Comparison of ENCODE assay signal across 8 cellular contexts in genomic region chr7:39566056-39566921, GRCh38. TPM values are rescaled to one million over a fixed set of nuclear protein-coding genes. Genes with fewer than 3 reads are reported as not detected.
DNase-seq lines count a peak whose midpoint lies in the region; ATAC-seq and TF ChIP-seq lines count a peak whose summit lies in the region.

YAE1 (plus strand) TSS chr7:39566404; CDS start chr7:39566419, 15 bp downstream.

- no peak for TF ChIP-seq CTCF in OCI-LY7 (conservative IDR thresholded peaks at IDR 0.05; ENCODE audit: low read length)
- no peak for TF ChIP-seq CTCF in mucosa of descending colon (IDR thresholded peaks at IDR 0.05)

- intact Hi-C loops in OCI-LY7 (cut with micrococcal nuclease; ENCODE audit: unreplicated experiment) (loop anchor here (1.0 to 2.0 kb wide), 2 partner anchors 57 to 568 kb away; partner anchors contain the start of genes MPLKIP and RALA), mucosa of descending colon (cut with DNase I, micrococcal nuclease) (no loop called here)

- no TSS peak for BruUV-seq in OCI-LY7 (replicated peaks; lab: Mats Ljungman, UMichigan)

- peaks cover 14% of the 10 kb centered on the region for H3K4me1 ChIP-seq in OCI-LY7 (ENCODE audit: insufficient read depth, low read length, poor library complexity, severe bottlenecking)
- H3K4me1 ChIP-seq in mucosa of descending colon (ENCODE audit: low read depth) = peaks cover 7% of the 10 kb centered on the region

- DNase-seq in DMS 273 (lab: John Stamatoyannopoulos, UW; ENCODE audit: unreplicated experiment) = peak; percentile 95
- DNase-seq in HuH-7 (ENCODE audit: low spot score) = peak; percentile 91
- DNase-seq in OCI-LY7 (ENCODE audit: low spot score) = peak; percentile 86
- DNase-seq in activated T-cell treated with anti-CD3 and anti-CD28 coated beads for 4 hours = peak; percentile 71
- no peak for DNase-seq in epithelial cell of prostate (ENCODE audit: low read depth, low spot score)
- DNase-seq in mucosa of descending colon = peak; percentile 87 to 89 (median 89)
- DNase-seq in stimulated activated CD8-positive, alpha-beta memory T cell treated with anti-CD3 and anti-CD28 coated beads, Interleukin-4, amount 100 ng/mL, for 24 hours (ENCODE audit: low read depth) = peak; percentile 77

- peak within 1 kb of the TSS; percentile 99 for H3K4me2 ChIP-seq in OCI-LY7 (ENCODE audit: low read length)

- peaks cover 14% of the 10 kb centered on the region; the same call in 1 of the 2 replicates for H4K20me1 ChIP-seq in OCI-LY7 (ENCODE audit: insufficient read depth, low read length)

- H3K36me3 ChIP-seq in OCI-LY7 (ENCODE audit: insufficient read depth, low read length) (peaks cover 15% of the 10 kb centered on the region), mucosa of descending colon (ENCODE audit: low read depth) (no peaks in the 10 kb centered on the region)

- peak; percentile 98 for ATAC-seq in GM21526 (IDR thresholded peaks at IDR 0.05; ENCODE audit: low FRiP score, unreplicated experiment)
- ATAC-seq in mucosa of descending colon = peak; percentile 94

- peaks cover 25% of the 10 kb centered on the region for H3K79me2 ChIP-seq in OCI-LY7 (ENCODE audit: insufficient read depth, low read depth, low read length)

- POLR2A ChIA-PET in OCI-LY7 (lab: Charles Lee) = interaction anchor here (0.7 to 1.5 kb wide), 7 partner anchors 8 to 167 kb away, joined by 3 to 13 read pairs (median 4); partner anchors contain the start of gene RALA

- H3K9me3 ChIP-seq in OCI-LY7 (ENCODE audit: low read length) = no peaks in the 10 kb centered on the region
- H3K9me3 ChIP-seq in mucosa of descending colon = no peaks in the 10 kb centered on the region

- H3K27ac ChIP-seq in OCI-LY7 (ENCODE audit: low read depth, low read length, poor library complexity, severe bottlenecking) = peak within 1 kb of the TSS; percentile 38
- peak within 1 kb of the TSS; percentile 84 for H3K27ac ChIP-seq in epithelial cell of prostate

- H3K4me3 ChIP-seq in OCI-LY7 (ENCODE audit: low read depth, low read length, poor library complexity, severe bottlenecking) = peak within 1 kb of the TSS; percentile 88
- H3K4me3 ChIP-seq in mucosa of descending colon = peak within 1 kb of the TSS; percentile 56

- H3K9me2 ChIP-seq in OCI-LY7 (ENCODE audit: insufficient read depth, low read length) = no peaks in the 10 kb centered on the region

- H2AFZ ChIP-seq in OCI-LY7 (ENCODE audit: low read length) = peak within 1 kb of the TSS; percentile 100

- CTCF ChIA-PET in OCI-LY7 (lab: Charles Lee; ENCODE audit: unreplicated experiment) = interaction anchor here (0.5 to 1.5 kb wide), 4 partner anchors 11 to 464 kb away, joined by 3 to 6 read pairs (median 4); no protein-coding TSS in a partner anchor

RNA-seq across cellular contexts. Expression of gene YAE1, which starts in this region (rescaled TPM):
- 25.5 and 37.5 TPM in 2 replicates for total RNA-seq in OCI-LY7 (2014; rRNA removed; shearing (Covaris generic))
- 17.3 and 19.1 TPM in 2 replicates for total RNA-seq in OCI-LY7 (2022)
- total RNA-seq in mucosa of descending colon = 10 to 100 TPM; 19.8 to 24.2 (median 23.3) TPM
